ENCODE assay signal across 1 cellular context in the genomic region with DNA sequence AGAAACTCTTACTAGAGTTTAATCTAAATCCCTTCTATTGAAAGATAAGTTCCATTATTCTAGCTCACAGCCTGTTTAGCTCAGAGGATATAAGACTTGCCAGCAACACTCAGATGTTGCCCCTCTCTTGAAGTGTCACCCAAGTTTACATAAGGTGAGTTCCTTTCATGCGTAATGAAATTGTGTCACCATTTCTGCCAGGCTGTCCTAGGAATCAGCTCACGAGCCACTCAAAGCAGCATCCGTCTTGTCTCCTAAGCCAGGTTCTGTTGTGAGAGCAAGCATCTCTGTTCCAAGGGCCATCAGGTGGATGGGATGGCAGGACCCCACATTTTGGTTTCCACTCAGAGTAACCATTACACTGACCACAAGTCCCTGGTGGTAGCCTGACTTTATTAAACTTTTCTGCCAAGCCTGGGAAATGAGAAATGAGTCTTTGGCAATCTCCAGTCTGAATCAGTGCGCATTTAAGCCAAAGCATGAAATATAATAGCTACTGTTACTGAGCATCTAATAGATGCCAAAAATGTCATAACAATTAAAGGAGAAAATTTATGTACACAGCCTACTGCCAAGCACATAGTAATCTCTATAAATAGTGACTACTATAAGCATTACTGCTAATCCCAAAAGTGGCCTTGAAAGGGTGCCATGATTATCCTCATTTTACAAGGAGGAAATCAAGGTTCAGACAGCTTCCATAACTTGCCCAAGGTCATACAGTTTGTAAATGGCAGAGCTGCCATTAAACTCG.
A peak's percentile ranks its signal among the peaks of the same experiment; 100 is the strongest.
TF ChIP-seq lines count a peak whose summit lies in the region.

No MANE protein-coding gene starts in this region.

TF ChIP-seq in K562, 482 proteins besides CTCF, POLR2A, EP300 and RAD21 (continued from another document):
- TF ChIP-seq, protein P1, sequence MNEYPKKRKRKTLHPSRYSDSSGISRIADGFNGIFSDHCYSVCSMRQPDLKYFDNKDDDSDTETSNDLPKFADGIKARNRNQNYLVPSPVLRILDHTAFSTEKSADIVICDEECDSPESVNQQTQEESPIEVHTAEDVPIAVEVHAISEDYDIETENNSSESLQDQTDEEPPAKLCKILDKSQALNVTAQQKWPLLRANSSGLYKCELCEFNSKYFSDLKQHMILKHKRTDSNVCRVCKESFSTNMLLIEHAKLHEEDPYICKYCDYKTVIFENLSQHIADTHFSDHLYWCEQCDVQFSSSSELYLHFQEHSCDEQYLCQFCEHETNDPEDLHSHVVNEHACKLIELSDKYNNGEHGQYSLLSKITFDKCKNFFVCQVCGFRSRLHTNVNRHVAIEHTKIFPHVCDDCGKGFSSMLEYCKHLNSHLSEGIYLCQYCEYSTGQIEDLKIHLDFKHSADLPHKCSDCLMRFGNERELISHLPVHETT (CRISPR knock-in tag; conservative IDR thresholded peaks at IDR 0.05 in 1 of 2, IDR thresholded peaks at IDR 0.05 in 1 of 2): 0 out of 4 replicates have a peak, but pooled peaks of 1 of the 2 experiments have one; percentile 13
- TF ChIP-seq SAP30 (IDR thresholded peaks at IDR 0.05; ENCODE audit: borderline replicate concordance, insufficient read depth, low read depth, low read length, poor library complexity, severe bottlenecking): no peak
- 0 out of 2 replicates have a peak, but pooled peaks have one; percentile 31 for TF ChIP-seq ZNF830 (CRISPR knock-in tag; IDR thresholded peaks at IDR 0.05)
- no peak for TF ChIP-seq ETV1 (tag; conservative IDR thresholded peaks at IDR 0.05; ENCODE audit: low read depth)
